In genomic region chr19:46350758-46351159, GRCh38 we compare ENCODE assay signal across 1 cellular context.
TF ChIP-seq lines count a peak whose summit lies in the region.

No MANE protein-coding gene starts in this region.

TF ChIP-seq in HEK293, 187 proteins besides CTCF, POLR2A, EP300 and RAD21 (continued from another document):
- no peak for TF ChIP-seq KLF17 (tag by site-specific recombination; IDR thresholded peaks at IDR 0.05)
